In the genomic region with DNA sequence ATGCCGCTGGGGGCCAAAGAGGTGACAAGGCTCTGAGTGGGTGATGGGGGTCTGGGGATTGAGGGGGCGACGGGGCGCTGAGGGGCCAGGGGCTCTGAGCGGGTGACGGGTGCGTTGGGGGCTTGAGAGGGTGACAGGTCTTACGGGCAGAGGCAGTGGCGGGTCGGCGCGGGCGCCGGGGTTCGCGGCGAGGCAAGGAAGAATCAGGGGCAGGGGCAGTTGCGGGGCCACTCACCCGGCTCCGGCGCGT, we compare ENCODE assay signal across 8 cellular contexts. TPM values are rescaled to one million over a fixed set of nuclear protein-coding genes. Genes with fewer than 3 reads are reported as not detected.
DNase-seq lines count a peak whose midpoint lies in the region; ATAC-seq and TF ChIP-seq lines count a peak whose summit lies in the region.

No MANE protein-coding gene starts in this region.

- H3K4me1 Mint-ChIP-seq in Calu3 (ENCODE audit: low read depth, unreplicated experiment) (peaks cover 47% of the 10 kb centered on the region), endothelial cell (ENCODE audit: unreplicated experiment) (peaks cover 50% of the 10 kb centered on the region), osteocyte (ENCODE audit: unreplicated experiment) (peaks cover 57% of the 10 kb centered on the region)

- BruUV-seq in Calu3 (replicated peaks; lab: Mats Ljungman, UMichigan), result no TSS peak

- peaks cover 93% of the 10 kb centered on the region for H3K79me2 ChIP-seq in OCI-LY3 (ENCODE audit: low read length)

- peaks cover 12% of the 10 kb centered on the region for H3K9me3 Mint-ChIP-seq in Calu3 (ENCODE audit: low read depth, unreplicated experiment)
- H3K9me3 Mint-ChIP-seq in endothelial cell (ENCODE audit: unreplicated experiment), result peaks cover 22% of the 10 kb centered on the region
- no peaks in the 10 kb centered on the region for H3K9me3 Mint-ChIP-seq in osteocyte (ENCODE audit: unreplicated experiment)

- no peak for TF ChIP-seq CTCF in Calu3 (IDR thresholded peaks at IDR 0.05; ENCODE audit: unreplicated experiment)
- no peak for TF ChIP-seq CTCF in OCI-LY3 (IDR thresholded peaks at IDR 0.05; ENCODE audit: low read depth, low read length)
- no peak for TF ChIP-seq CTCF in endothelial cell (IDR thresholded peaks at IDR 0.05; ENCODE audit: unreplicated experiment)
- TF ChIP-seq CTCF in osteocyte (IDR thresholded peaks at IDR 0.05), result no peak
- no peak for TF ChIP-seq CTCF in GM13977 (IDR thresholded peaks at IDR 0.05; ENCODE audit: extremely low read depth, insufficient read depth, missing control alignments)

- CTCF ChIA-PET in Calu3 (lab: Charles Lee), result interaction anchor here (0.6 kb wide), 1 partner anchor 231 kb away, joined by 3 read pairs; no protein-coding TSS in a partner anchor

- no peaks in the 10 kb centered on the region for H3K27me3 ChIP-seq in OCI-LY3 (ENCODE audit: low read depth, low read length)

- no peaks in the 10 kb centered on the region for H3K27me3 Mint-ChIP-seq in Calu3 (ENCODE audit: unreplicated experiment)
- H3K27me3 Mint-ChIP-seq in endothelial cell (ENCODE audit: unreplicated experiment), result peaks cover 19% of the 10 kb centered on the region
- no peaks in the 10 kb centered on the region for H3K27me3 Mint-ChIP-seq in osteocyte (ENCODE audit: unreplicated experiment)

- DNase-seq in Calu3 (no peak), endothelial cell (ENCODE audit: low spot score) (no peak), osteocyte (ENCODE audit: extremely low spot score, unreplicated experiment) (no peak), GM13977 (ENCODE audit: low spot score) (no peak), activated gamma-delta T cell treated with Interleukin-2 at 50 U/mL for 16 hours (no peak)
- DNase-seq in activated CD4-positive, alpha-beta T cell treated with anti-CD3 and anti-CD28 coated beads, Interleukin-2, amount 50 U/mL, for 4 hours, result no peak

- no peak overlapping the region for H2AFZ ChIP-seq in OCI-LY3 (ENCODE audit: low read depth, low read length)

- H3K36me3 Mint-ChIP-seq in Calu3 (ENCODE audit: insufficient read depth, unreplicated experiment), result peaks cover 83% of the 10 kb centered on the region
- H3K36me3 Mint-ChIP-seq in endothelial cell (ENCODE audit: low read depth, unreplicated experiment), result peaks cover 56% of the 10 kb centered on the region
- peaks cover 57% of the 10 kb centered on the region for H3K36me3 Mint-ChIP-seq in osteocyte (ENCODE audit: unreplicated experiment)

- in situ Hi-C loops in GM13977 (cut with MboI; ENCODE audit: low pct_unique_long_range_greater_than_20kb, low sequenced_read_pairs, unreplicated experiment), result no loop called here

- H3K27ac Mint-ChIP-seq in Calu3 (ENCODE audit: unreplicated experiment) (peak overlapping the region; percentile 95), endothelial cell (ENCODE audit: unreplicated experiment) (peak overlapping the region; percentile 84), osteocyte (ENCODE audit: unreplicated experiment) (peak overlapping the region; percentile 97)

- peak overlapping the region; percentile 85 for H3K27ac ChIP-seq in OCI-LY3 (ENCODE audit: low read length)

- no peak for ATAC-seq in GM19328 (IDR thresholded peaks at IDR 0.05; ENCODE audit: unreplicated experiment)

- peaks cover 36% of the 10 kb centered on the region for H3K9me3 ChIP-seq in OCI-LY3 (ENCODE audit: insufficient read depth, low read length)

- peak overlapping the region; percentile 82 for H3K4me3 Mint-ChIP-seq in Calu3 (ENCODE audit: low read depth, unreplicated experiment)
- peak overlapping the region; percentile 94 for H3K4me3 Mint-ChIP-seq in endothelial cell (ENCODE audit: unreplicated experiment)
- H3K4me3 Mint-ChIP-seq in osteocyte (ENCODE audit: unreplicated experiment), result peak overlapping the region; percentile 86

- H4K20me1 ChIP-seq in OCI-LY3 (ENCODE audit: insufficient read depth, low read length), result peaks cover 36% of the 10 kb centered on the region

- H3K4me1 ChIP-seq in OCI-LY3 (ENCODE audit: low read length), result peaks cover 48% of the 10 kb centered on the region

- peaks cover 61% of the 10 kb centered on the region for H3K36me3 ChIP-seq in OCI-LY3 (replicated peaks; ENCODE audit: low read depth, low read length)

- peak overlapping the region; percentile 97 for H3K9ac ChIP-seq in OCI-LY3 (ENCODE audit: low read length)

- intact Hi-C loops in Calu3 (cut with micrococcal nuclease; ENCODE audit: unreplicated experiment), result loop anchor here (1.0 kb wide), 1 partner anchor 10 kb away; no protein-coding TSS in a partner anchor

- peak overlapping the region; percentile 82 for H3K4me3 ChIP-seq in OCI-LY3 (ENCODE audit: low read length)

- peak overlapping the region; percentile 84 for H3K4me2 ChIP-seq in OCI-LY3 (ENCODE audit: low read length)

RNA-seq across cellular contexts. Expression of gene ZNFX1, which starts 0.1 kb away (rescaled TPM):
- 94.1 and 156 TPM in 2 replicates for total RNA-seq in Calu3 (2022)
- 25.0 TPM for total RNA-seq in endothelial cell (ENCODE audit: unreplicated experiment)
- 48.1 and 51.6 TPM in 2 replicates for total RNA-seq in osteocyte

RNA-seq across cellular contexts. Expression of gene DDX27, which starts 58.5 kb away (rescaled TPM):
- total RNA-seq in Calu3 (2022), result 87.3 and 96.0 TPM in 2 replicates
- total RNA-seq in endothelial cell (ENCODE audit: unreplicated experiment), result 29.6 TPM
- 30.5 and 34.1 TPM in 2 replicates for total RNA-seq in osteocyte
